Comparison of ENCODE assay signal across 30 cellular contexts in the genomic region with DNA sequence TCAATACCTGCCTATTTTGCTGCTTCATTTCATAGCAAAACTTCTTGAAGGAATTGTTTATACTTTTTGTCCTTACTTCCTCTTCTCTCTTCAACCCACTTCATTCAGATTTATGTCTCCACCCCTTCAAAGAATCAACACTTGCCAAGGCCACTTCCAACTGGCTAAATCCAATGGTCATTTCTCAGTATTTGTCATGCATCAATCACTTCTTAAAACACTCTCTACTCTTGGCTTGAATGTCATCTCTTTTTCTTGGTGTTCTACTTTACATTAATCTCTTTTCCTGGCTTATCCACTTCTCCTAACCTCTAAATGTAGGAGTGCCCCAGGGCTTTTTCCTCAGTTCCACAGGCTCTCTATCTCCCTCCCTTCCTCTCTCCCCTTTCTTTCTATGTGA.
"Had no signal": no experiment of that assay in that cellular context is flagged by ENCODE, and none has a peak within 500 bp of the region (broad histone marks: within the 10 kb centered on the region; RNA-seq: fewer than 3 reads in every experiment).

No MANE protein-coding gene starts in this region.

- H3K4me3 ChIP-seq: adrenal gland, body of pancreas, colonic mucosa, dorsolateral prefrontal cortex had no signal

- H3K9me3 Mint-ChIP-seq: activated CD4-positive, alpha-beta memory T cell treated with anti-CD3 and anti-CD28 coated beads, Interleukin-2, amount 10 ng/mL, durations not matched to agents 7 days and 5 days; activated CD4-positive, alpha-beta T cell treated with anti-CD3 and anti-CD28 coated beads, Interleukin-2, amount 10 ng/mL, durations not matched to agents 7 days and 5 days; activated naive CD4-positive, alpha-beta T cell treated with anti-CD3 and anti-CD28 coated beads for 36 hours; activated naive CD4-positive, alpha-beta T cell treated with anti-CD3 and anti-CD28 coated beads, Interleukin-2, amount 50 U/mL, for 24 hours; activated naive CD8-positive, alpha-beta T cell treated with anti-CD3 and anti-CD28 coated beads for 36 hours; activated naive CD8-positive, alpha-beta T cell treated with anti-CD3 and anti-CD28 coated beads, Interleukin-2, amount 50 U/mL, for 24 hours; activated T-cell treated with anti-CD3 and anti-CD28 coated beads, Interleukin-2, amount 50 U/mL, for 4 hours; activated T-helper 1 cell treated with anti-CD3 and anti-CD28 coated beads, Interleukin-12 subunit alpha, Interleukin-12 subunit beta, Interleukin-2, Interleukin-4 antibody, amounts not matched to agents 30 ng/mL and 10 ng/mL and 1 ng/mL, durations not matched to agents 14 hours and 24 hours and 36 hours; activated T-helper 2 cell treated with anti-CD3 and anti-CD28 coated beads, Interferon-gamma antibody, Interleukin-2, Interleukin-4, amounts not matched to agents 10 μg/mL and 5 μg/mL and 100 μg/mL, durations not matched to agents 14 hours and 24 hours and 36 hours; endodermal cell; WTC11 had no signal

- H3K27me3 ChIP-seq: adrenal gland, body of pancreas, colonic mucosa, dorsolateral prefrontal cortex had no signal

- H3K4me1 ChIP-seq: adrenal gland, body of pancreas, colonic mucosa had no signal

- H3K4me3 Mint-ChIP-seq: activated CD4-positive, alpha-beta memory T cell treated with anti-CD3 and anti-CD28 coated beads, Interleukin-2, amount 10 ng/mL, durations not matched to agents 7 days and 5 days; activated CD4-positive, alpha-beta T cell treated with anti-CD3 and anti-CD28 coated beads, Interleukin-2, amount 10 ng/mL, durations not matched to agents 7 days and 5 days; activated naive CD4-positive, alpha-beta T cell treated with anti-CD3 and anti-CD28 coated beads for 36 hours; activated naive CD4-positive, alpha-beta T cell treated with anti-CD3 and anti-CD28 coated beads, Interleukin-2, amount 50 U/mL, for 24 hours; activated naive CD8-positive, alpha-beta T cell treated with anti-CD3 and anti-CD28 coated beads for 36 hours; activated naive CD8-positive, alpha-beta T cell treated with anti-CD3 and anti-CD28 coated beads, Interleukin-2, amount 50 U/mL, for 24 hours; activated T-cell treated with anti-CD3 and anti-CD28 coated beads, Interleukin-2, amount 50 U/mL, for 4 hours; activated T-helper 1 cell treated with anti-CD3 and anti-CD28 coated beads, Interleukin-12 subunit alpha, Interleukin-12 subunit beta, Interleukin-2, Interleukin-4 antibody, amounts not matched to agents 30 ng/mL and 10 ng/mL and 1 ng/mL, durations not matched to agents 14 hours and 24 hours and 36 hours; endodermal cell; WTC11 had no signal

- ATAC-seq: activated naive CD8-positive, alpha-beta T cell treated with anti-CD3 and anti-CD28 coated beads, Interleukin-2, amount 50 U/mL, for 24 hours; activated T-cell treated with anti-CD3 and anti-CD28 coated beads, Interleukin-2, amount 50 U/mL, for 4 hours; body of pancreas; esophagus mucosa; WTC11 had no signal

- H3K9me3 ChIP-seq: adrenal gland, body of pancreas, colonic mucosa had no signal

- H3K27ac Mint-ChIP-seq: activated CD4-positive, alpha-beta memory T cell treated with anti-CD3 and anti-CD28 coated beads, Interleukin-2, amount 10 ng/mL, durations not matched to agents 7 days and 5 days; activated CD4-positive, alpha-beta T cell treated with anti-CD3 and anti-CD28 coated beads, Interleukin-2, amount 10 ng/mL, durations not matched to agents 7 days and 5 days; activated naive CD4-positive, alpha-beta T cell treated with anti-CD3 and anti-CD28 coated beads for 36 hours; activated naive CD4-positive, alpha-beta T cell treated with anti-CD3 and anti-CD28 coated beads, Interleukin-2, amount 50 U/mL, for 24 hours; activated naive CD8-positive, alpha-beta T cell treated with anti-CD3 and anti-CD28 coated beads for 36 hours; activated naive CD8-positive, alpha-beta T cell treated with anti-CD3 and anti-CD28 coated beads, Interleukin-2, amount 50 U/mL, for 24 hours; activated T-helper 1 cell treated with anti-CD3 and anti-CD28 coated beads, Interleukin-12 subunit alpha, Interleukin-12 subunit beta, Interleukin-2, Interleukin-4 antibody, amounts not matched to agents 30 ng/mL and 10 ng/mL and 1 ng/mL, durations not matched to agents 14 hours and 24 hours and 36 hours; activated T-helper 2 cell treated with anti-CD3 and anti-CD28 coated beads, Interferon-gamma antibody, Interleukin-2, Interleukin-4, amounts not matched to agents 10 μg/mL and 5 μg/mL and 100 μg/mL, durations not matched to agents 14 hours and 24 hours and 36 hours; endodermal cell; WTC11 had no signal

- H3K4me1 Mint-ChIP-seq: activated CD4-positive, alpha-beta memory T cell treated with anti-CD3 and anti-CD28 coated beads, Interleukin-2, amount 10 ng/mL, durations not matched to agents 7 days and 5 days; activated CD4-positive, alpha-beta T cell treated with anti-CD3 and anti-CD28 coated beads, Interleukin-2, amount 10 ng/mL, durations not matched to agents 7 days and 5 days; activated naive CD4-positive, alpha-beta T cell treated with anti-CD3 and anti-CD28 coated beads, Interleukin-2, amount 50 U/mL, for 24 hours; activated naive CD8-positive, alpha-beta T cell treated with anti-CD3 and anti-CD28 coated beads for 36 hours; activated naive CD8-positive, alpha-beta T cell treated with anti-CD3 and anti-CD28 coated beads, Interleukin-2, amount 50 U/mL, for 24 hours; endodermal cell; WTC11 had no signal

- H3K27ac ChIP-seq: adrenal gland, body of pancreas, colonic mucosa, dorsolateral prefrontal cortex, VCaP had no signal

- DNase-seq: activated CD4-positive, alpha-beta memory T cell treated with anti-CD3 and anti-CD28 coated beads, Interleukin-2, amount 10 ng/mL, durations not matched to agents 7 days and 5 days; activated CD4-positive, alpha-beta T cell treated with anti-CD3 and anti-CD28 coated beads for 1 hour; activated CD4-positive, alpha-beta T cell treated with anti-CD3 and anti-CD28 coated beads for 4 hours; activated CD4-positive, alpha-beta T cell treated with anti-CD3 and anti-CD28 coated beads, Interleukin-2, amount 10 ng/mL, durations not matched to agents 7 days and 5 days; activated CD4-positive, alpha-beta T cell treated with anti-CD3 and anti-CD28 coated beads, Interleukin-2, amount 50 U/mL, for 4 hours; activated CD8-positive, alpha-beta memory T cell treated with anti-CD3 and anti-CD28 coated beads, Interleukin-2, amount 50 U/mL, for 48 hours; activated effector memory CD4-positive, alpha-beta T cell treated with anti-CD3 and anti-CD28 coated beads, Interleukin-2, amount 50 U/mL, for 16 hours; activated naive CD4-positive, alpha-beta T cell treated with anti-CD3 and anti-CD28 coated beads for 36 hours; activated naive CD8-positive, alpha-beta T cell treated with anti-CD3 and anti-CD28 coated beads for 36 hours; activated naive CD8-positive, alpha-beta T cell treated with anti-CD3 and anti-CD28 coated beads, Interleukin-2, amount 50 U/mL, for 24 hours; activated T-cell treated with anti-CD3 and anti-CD28 coated beads, Interleukin-2, amount 50 U/mL, for 4 hours; adrenal gland; amygdala; aorta; body of pancreas; caudate nucleus; cerebellar nuclear complex; colonic mucosa; dorsolateral prefrontal cortex; effector memory CD4-positive, alpha-beta T cell; endodermal cell; foreskin fibroblast; head of caudate nucleus; T-helper 2 cell had no signal

- H3K36me3 ChIP-seq: adrenal gland, colonic mucosa had no signal

- H3K36me3 Mint-ChIP-seq: activated naive CD4-positive, alpha-beta T cell treated with anti-CD3 and anti-CD28 coated beads, Interleukin-2, amount 50 U/mL, for 24 hours; activated naive CD8-positive, alpha-beta T cell treated with anti-CD3 and anti-CD28 coated beads for 36 hours; WTC11 had no signal
